12 cellular contexts compared by ENCODE assay signal in the genomic region with DNA sequence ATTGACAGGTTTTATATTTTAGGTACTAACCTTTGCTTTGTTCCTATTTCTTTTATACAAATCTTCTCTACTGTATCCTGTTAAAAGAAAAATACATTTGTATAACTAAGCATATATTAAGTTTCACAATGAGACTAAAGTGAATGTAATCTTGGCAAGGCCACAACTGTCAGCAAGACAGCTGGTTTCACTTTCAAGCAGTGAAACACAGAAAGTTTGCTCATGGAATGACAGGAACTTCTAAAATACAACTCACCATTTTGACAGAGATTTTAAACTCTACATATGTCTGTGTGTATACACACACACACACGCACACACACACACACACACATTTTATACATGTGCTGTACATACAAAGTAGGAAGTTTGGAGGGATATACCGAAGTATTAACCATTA. TPM values are rescaled to one million over a fixed set of nuclear protein-coding genes. Genes with fewer than 3 reads are reported as not detected.
DNase-seq lines count a peak whose midpoint lies in the region; ATAC-seq and TF ChIP-seq lines count a peak whose summit lies in the region.
"Had no signal": no experiment of that assay in that cellular context is flagged by ENCODE, and none has a peak within 500 bp of the region (broad histone marks: within the 10 kb centered on the region; RNA-seq: fewer than 3 reads in every experiment).

No MANE protein-coding gene starts in this region.

- H3K79me2 ChIP-seq in ACC112 (ENCODE audit: control insufficient read depth, insufficient read depth, low read length, unreplicated experiment) = no peaks in the 10 kb centered on the region

- peak overlapping the region; percentile 78 for H3K27ac Mint-ChIP-seq in chondrocyte (ENCODE audit: unreplicated experiment)
- H3K27ac Mint-ChIP-seq: stimulated activated naive B cell treated with anti-CD40 and anti-IgM and Interleukin-4, amounts not matched to agents 10 μg/mL and 1 μg/mL and 100 μg/mL, for 72 hours had no signal

- TF ChIP-seq CTCF in chondrocyte (IDR thresholded peaks at IDR 0.05) (no peak), body of pancreas (IDR thresholded peaks at IDR 0.05) (no peak), esophagus squamous epithelium (IDR thresholded peaks at IDR 0.05) (no peak)

- H3K4me1 Mint-ChIP-seq in chondrocyte (ENCODE audit: low read depth) = peaks cover 14% of the 10 kb centered on the region
- H3K4me1 Mint-ChIP-seq: neural crest cell had no signal

- ATAC-seq in GM18502 (IDR thresholded peaks at IDR 0.05; ENCODE audit: poor library complexity, unreplicated experiment) (peak; percentile 65), HG03442 (IDR thresholded peaks at IDR 0.05; ENCODE audit: unreplicated experiment) (peak; percentile 76), HG03175 (IDR thresholded peaks at IDR 0.05; ENCODE audit: unreplicated experiment) (no peak), body of pancreas (no peak)
- ATAC-seq: stimulated activated naive B cell treated with anti-CD40 and anti-IgM and Interleukin-4, amounts not matched to agents 10 μg/mL and 1 μg/mL and 100 μg/mL, for 72 hours had no signal

- 46 to 47% methylated on average over 2 of the region's 2 CpGs for WGBS in body of pancreas, 2 donors
- 24 to 37% methylated on average over 2 of the region's 2 CpGs for WGBS in esophagus squamous epithelium, 2 donors

- H3K27ac ChIP-seq in ACC112 (ENCODE audit: low read depth, low read length) (peak overlapping the region; percentile 12; the same call in 1 of the 2 replicates), body of pancreas (no peak overlapping the region), esophagus squamous epithelium (no peak overlapping the region)

- H3K36me3 Mint-ChIP-seq in chondrocyte (ENCODE audit: low read depth) = peaks cover 18% of the 10 kb centered on the region

- H3K4me1 ChIP-seq in ACC112 (ENCODE audit: control insufficient read depth, insufficient read depth, low read length, unreplicated experiment) = peaks cover 8% of the 10 kb centered on the region
- no peaks in the 10 kb centered on the region for H3K4me1 ChIP-seq in body of pancreas
- peaks cover 0 to 11% (median 0%) of the 10 kb centered on the region in 3 donors for H3K4me1 ChIP-seq in esophagus squamous epithelium

- H3K4me3 ChIP-seq in ACC112 (ENCODE audit: low read depth, low read length) (peak overlapping the region; percentile 52), body of pancreas (no peak overlapping the region), esophagus squamous epithelium (no peak overlapping the region)

- H3K36me3 ChIP-seq in ACC112 (ENCODE audit: insufficient read depth, low read length) = peaks cover 27% of the 10 kb centered on the region
- peaks cover 0 to 18% of the 10 kb centered on the region in 2 donors for H3K36me3 ChIP-seq in body of pancreas (replicated peaks in 1 of 2; ENCODE audit: insufficient read depth in 1 of 2, low read depth in 2 of 2)
- H3K36me3 ChIP-seq in esophagus squamous epithelium = peaks cover 10 to 88% (median 16%) of the 10 kb centered on the region in 3 donors

- H3K27me3 Mint-ChIP-seq in chondrocyte (ENCODE audit: low read depth) = no peaks in the 10 kb centered on the region
- H3K27me3 Mint-ChIP-seq: stimulated activated naive B cell treated with anti-CD40 and anti-IgM and Interleukin-4, amounts not matched to agents 10 μg/mL and 1 μg/mL and 100 μg/mL, for 72 hours had no signal

- DNase-seq in chondrocyte (ENCODE audit: low spot score) (no peak), body of pancreas (no peak), esophagus squamous epithelium (lab: John Stamatoyannopoulos, UW) (no peak), DMS 273 (lab: John Stamatoyannopoulos, UW; ENCODE audit: unreplicated experiment) (no peak)
- DNase-seq: activated CD8-positive, alpha-beta memory T cell treated with anti-CD3 and anti-CD28 coated beads for 24 hours; NCI-H524; stimulated activated naive B cell treated with anti-CD40 and anti-IgM and Interleukin-4, amounts not matched to agents 10 μg/mL and 1 μg/mL and 100 μg/mL, for 72 hours had no signal

- no peaks in the 10 kb centered on the region for H3K9me3 ChIP-seq in body of pancreas
- no peaks in the 10 kb centered on the region for H3K9me3 ChIP-seq in esophagus squamous epithelium

- intact Hi-C loops in body of pancreas (cut with DNase I) = no loop called here
- intact Hi-C loops in esophagus squamous epithelium (cut with DNase I) = no loop called here

- H3K4me3 Mint-ChIP-seq in chondrocyte (ENCODE audit: unreplicated experiment) = no peak overlapping the region
- H3K4me3 Mint-ChIP-seq: neural crest cell; stimulated activated naive B cell treated with anti-CD40 and anti-IgM and Interleukin-4, amounts not matched to agents 10 μg/mL and 1 μg/mL and 100 μg/mL, for 72 hours had no signal

- H2AFZ ChIP-seq in ACC112 (ENCODE audit: low read length, unreplicated experiment) = no peak overlapping the region

- no peaks in the 10 kb centered on the region for H3K9me3 Mint-ChIP-seq in chondrocyte (ENCODE audit: low read depth)
- H3K9me3 Mint-ChIP-seq: neural crest cell; stimulated activated naive B cell treated with anti-CD40 and anti-IgM and Interleukin-4, amounts not matched to agents 10 μg/mL and 1 μg/mL and 100 μg/mL, for 72 hours had no signal

- no peak for TF ChIP-seq POLR2A in body of pancreas (IDR thresholded peaks at IDR 0.05)
- TF ChIP-seq POLR2A in esophagus squamous epithelium (IDR thresholded peaks at IDR 0.05) = no peak

- H3K27me3 ChIP-seq in ACC112 (ENCODE audit: insufficient read depth, low read length) (no peaks in the 10 kb centered on the region), body of pancreas (no peaks in the 10 kb centered on the region), esophagus squamous epithelium (no peaks in the 10 kb centered on the region)

RNA-seq across cellular contexts. Expression of a gene that starts 53.3 kb away (rescaled TPM):
- 35.7 to 44.9 TPM (median 35.8 TPM) in 3 replicates for total RNA-seq in chondrocyte
- total RNA-seq in body of pancreas = 10 to 100 TPM; 30.0 to 32.7 TPM
- 10 to 100 TPM; 37.3 to 67.6 (median 46.9) TPM for total RNA-seq in esophagus squamous epithelium

Comparison
In these comparisons a context has a peak if more than half of its experiments do, and no peak if none do; other contexts are left out.
1. ATAC-seq: peak in GM18502 (single experiment) and HG03442 (single experiment); none in HG03175 (single experiment) and body of pancreas (single experiment).